Comparison of ENCODE assay signal across 1 cellular context in the genomic region with DNA sequence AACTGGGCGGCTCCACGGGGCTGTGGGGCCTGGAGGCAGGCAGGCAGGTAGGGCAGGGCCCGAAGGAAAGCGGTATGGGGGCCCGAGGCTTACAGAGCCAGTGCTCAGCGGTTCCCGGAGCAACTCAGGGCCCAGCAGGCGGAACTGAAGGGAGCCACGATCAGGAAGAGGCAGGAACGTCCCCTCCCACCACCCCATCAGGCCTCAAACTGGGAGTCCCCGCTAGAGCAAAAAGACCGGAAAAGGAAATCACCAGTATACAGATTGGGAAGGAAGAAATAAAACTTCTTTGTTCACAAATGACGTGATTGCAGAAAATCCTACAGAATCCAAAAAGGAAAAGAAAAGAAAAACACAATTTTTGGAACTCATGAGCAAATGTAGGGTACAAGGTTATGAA.
A peak's percentile ranks its signal among the peaks of the same experiment; 100 is the strongest.
TF ChIP-seq lines count a peak whose summit lies in the region.

No MANE protein-coding gene starts in this region.

TF ChIP-seq in K562, 482 proteins besides CTCF, POLR2A, EP300 and RAD21:
- peak; percentile 60 for TF ChIP-seq TFE3 (CRISPR knock-in tag; IDR thresholded peaks at IDR 0.05)
- TF ChIP-seq ZNF830 (CRISPR knock-in tag; IDR thresholded peaks at IDR 0.05): no peak
- TF ChIP-seq ZEB2 (IDR thresholded peaks at IDR 0.05): no peak
- TF ChIP-seq HOMEZ (CRISPR knock-in tag; IDR thresholded peaks at IDR 0.05): no peak
